ENCODE assay signal across 19 cellular contexts in genomic region chr2:104939570-104940235, GRCh38.
A peak's percentile ranks its signal among the peaks of the same experiment; 100 is the strongest.
DNase-seq lines count a peak whose midpoint lies in the region; ATAC-seq and TF ChIP-seq lines count a peak whose summit lies in the region.
"Had no signal": no experiment of that assay in that cellular context is flagged by ENCODE, and none has a peak within 500 bp of the region (broad histone marks: within the 10 kb centered on the region; RNA-seq: fewer than 3 reads in every experiment).

No MANE protein-coding gene starts in this region.

- peak overlapping the region; percentile 56 to 57 for H3K4me3 ChIP-seq in duodenal mucosa (ENCODE audit: low read depth in 1 of 2, low read length in 2 of 2)
- H3K4me3 ChIP-seq in liver (ENCODE audit: low read depth in 1 of 3, low read length in 3 of 3): peak overlapping the region in 2 of 3 donors; percentile 30 to 45
- no peak overlapping the region for H3K4me3 ChIP-seq in upper lobe of right lung
- H3K4me3 ChIP-seq: ascending aorta, gastrocnemius medialis had no signal

- no peak for TF ChIP-seq RAD21 in liver (IDR thresholded peaks at IDR 0.05)

- H3K36me3 ChIP-seq in duodenal mucosa (ENCODE audit: control insufficient read depth in 1 of 2, insufficient read depth in 2 of 2, low read length in 2 of 2) (no peaks in the 10 kb centered on the region), liver (ENCODE audit: control insufficient read depth in 4 of 4, insufficient read depth in 3 of 4, low read depth in 1 of 4, low read length in 3 of 4) (no peaks in the 10 kb centered on the region), upper lobe of right lung (no peaks in the 10 kb centered on the region)
- H3K36me3 ChIP-seq: ascending aorta, gastrocnemius medialis had no signal

- no peak overlapping the region for H3K23ac ChIP-seq in H9 (ENCODE audit: insufficient read length, low read depth, low read length)

- no peak overlapping the region for H3K4me2 ChIP-seq in H9 (ENCODE audit: insufficient read depth, insufficient read length, low read length)

- H3K27me3 ChIP-seq in H9 (ENCODE audit: insufficient read depth, low read length) (no peaks in the 10 kb centered on the region), duodenal mucosa (ENCODE audit: control insufficient read depth in 1 of 2, insufficient read depth in 2 of 2, low read length in 2 of 2) (no peaks in the 10 kb centered on the region), liver (ENCODE audit: control insufficient read depth in 4 of 4, insufficient read depth in 4 of 4, low read length in 3 of 4) (no peaks in the 10 kb centered on the region), upper lobe of right lung (no peaks in the 10 kb centered on the region)
- H3K27me3 ChIP-seq: ascending aorta had no signal

- intact Hi-C loops in upper lobe of right lung (cut with DNase I): no loop called here

- H3K4me1 Mint-ChIP-seq in H9: peaks cover 9 to 11% of the 10 kb centered on the region in 2 experiments
- H3K4me1 Mint-ChIP-seq: activated naive CD4-positive, alpha-beta T cell treated with anti-CD3 and anti-CD28 coated beads, Interleukin-2, amount 10 ng/mL, durations not matched to agents 7 days and 5 days had no signal

- H2BK15ac ChIP-seq in H9 (ENCODE audit: low read depth, low read length): no peak overlapping the region

- no peak overlapping the region for H3K18ac ChIP-seq in H9 (ENCODE audit: insufficient read length, low read depth, low read length)

- H3K79me1 ChIP-seq in H9 (ENCODE audit: insufficient read depth, low read depth, low read length, poor library complexity, severe bottlenecking): no peaks in the 10 kb centered on the region

- TF ChIP-seq CTCF in H9 (conservative IDR thresholded peaks at IDR 0.05) (no peak), liver (IDR thresholded peaks at IDR 0.05; ENCODE audit: low read depth, low read length, missing input control) (no peak), upper lobe of right lung (IDR thresholded peaks at IDR 0.05) (no peak)

- no peak overlapping the region for H4K8ac ChIP-seq in H9 (replicated peaks; ENCODE audit: insufficient read length, low read depth, low read length)

- no peak overlapping the region for H4K5ac ChIP-seq in H9 (ENCODE audit: insufficient read length, low read depth, low read length)

- H3K4me1 ChIP-seq in H9 (ENCODE audit: insufficient read depth, low read length) (no peaks in the 10 kb centered on the region), duodenal mucosa (ENCODE audit: control insufficient read depth in 1 of 2, insufficient read depth in 2 of 2, low read length in 2 of 2) (no peaks in the 10 kb centered on the region), liver (ENCODE audit: control insufficient read depth in 4 of 4, insufficient read depth in 4 of 4, low read length in 3 of 4) (peaks cover 0 to 7% (median 3%) of the 10 kb centered on the region in 4 donors), upper lobe of right lung (no peaks in the 10 kb centered on the region)
- H3K4me1 ChIP-seq: ascending aorta, gastrocnemius medialis had no signal

- H4K91ac ChIP-seq in H9 (ENCODE audit: insufficient read length, low read depth, low read length): no peak overlapping the region

- no peaks in the 10 kb centered on the region for H3K36me3 Mint-ChIP-seq in H9 (ENCODE audit: insufficient read depth in 1 of 3, low read depth in 3 of 3)
- H3K36me3 Mint-ChIP-seq: activated naive CD4-positive, alpha-beta T cell treated with anti-CD3 and anti-CD28 coated beads, Interleukin-2, amount 10 ng/mL, durations not matched to agents 7 days and 5 days had no signal

- H3K9me3 ChIP-seq in H9 (ENCODE audit: control insufficient read depth, low read depth, low read length) (no peaks in the 10 kb centered on the region), duodenal mucosa (ENCODE audit: control insufficient read depth in 1 of 2, low read length in 2 of 2) (no peaks in the 10 kb centered on the region), liver (ENCODE audit: control insufficient read depth in 4 of 4, low read length in 3 of 4) (no peaks in the 10 kb centered on the region), upper lobe of right lung (no peaks in the 10 kb centered on the region)
- H3K9me3 ChIP-seq: ascending aorta, gastrocnemius medialis had no signal

- peak overlapping the region; percentile 9 for H2AFZ ChIP-seq in H9 (ENCODE audit: low read length)

- no peak overlapping the region for H2BK12ac ChIP-seq in H9 (ENCODE audit: insufficient read length, low read depth, low read length)

- ATAC-seq in upper lobe of right lung (peak; percentile 71), GM21381 (IDR thresholded peaks at IDR 0.05; ENCODE audit: unreplicated experiment) (no peak), HG02870 (IDR thresholded peaks at IDR 0.05; ENCODE audit: unreplicated experiment) (no peak)
- ATAC-seq: gastrocnemius medialis had no signal

- no CpG with 5 or more reads among the region's 12 CpGs for WGBS in H9 (ENCODE audit: extremely low coverage, insufficient read length, low lambda C conversion rate)
- WGBS in liver: 55% methylated on average over 12 of the region's 12 CpGs

- no peaks in the 10 kb centered on the region; the same call in 1 of the 2 replicates for H3K27me3 Mint-ChIP-seq in H9 (ENCODE audit: low read depth)

- H3K4ac ChIP-seq in H9 (ENCODE audit: low read depth, low read length): no peak overlapping the region

- no peaks in the 10 kb centered on the region for H4K20me1 ChIP-seq in H9 (ENCODE audit: control insufficient read depth, insufficient read depth, insufficient read length)

- no peak overlapping the region for H3K56ac ChIP-seq in H9 (ENCODE audit: insufficient read length, low read depth, low read length)

- no peak overlapping the region for H3K27ac ChIP-seq in H9 (ENCODE audit: insufficient read length, low read depth, low read length)
- H3K27ac ChIP-seq in duodenal mucosa (ENCODE audit: low read depth, low read length): no peak overlapping the region
- no peak overlapping the region for H3K27ac ChIP-seq in liver (ENCODE audit: low read depth in 1 of 2, low read length in 2 of 2)
- H3K27ac ChIP-seq in upper lobe of right lung: no peak overlapping the region
- H3K27ac ChIP-seq: ascending aorta, RWPE1 had no signal

- no peak overlapping the region for H3K14ac ChIP-seq in H9 (ENCODE audit: insufficient read depth, low read length)

- no peak overlapping the region for H2BK5ac ChIP-seq in H9 (ENCODE audit: insufficient read length, low read length)

- H3T11ph ChIP-seq in H9 (ENCODE audit: low read length): no peak overlapping the region

- no peak overlapping the region for H2AK5ac ChIP-seq in H9 (ENCODE audit: insufficient read length, low read length)

- no peak overlapping the region for H2BK20ac ChIP-seq in H9 (ENCODE audit: low read depth, low read length, poor library complexity, severe bottlenecking)

- no peak overlapping the region for H3K27ac Mint-ChIP-seq in H9
- H3K27ac Mint-ChIP-seq: activated naive CD4-positive, alpha-beta T cell treated with anti-CD3 and anti-CD28 coated beads, Interleukin-2, amount 10 ng/mL, durations not matched to agents 7 days and 5 days had no signal

- no peaks in the 10 kb centered on the region for H3K9me3 Mint-ChIP-seq in H9
- H3K9me3 Mint-ChIP-seq: activated naive CD4-positive, alpha-beta T cell treated with anti-CD3 and anti-CD28 coated beads, Interleukin-2, amount 10 ng/mL, durations not matched to agents 7 days and 5 days had no signal

- no peaks in the 10 kb centered on the region for H3K79me2 ChIP-seq in H9 (ENCODE audit: insufficient read depth, low read length)

- DNase-seq in H9: no peak
- no peak for DNase-seq in upper lobe of right lung
- DNase-seq in effector CD8-positive, alpha-beta T cell (lab: John Stamatoyannopoulos, UW): no peak
- DNase-seq: activated CD4-positive, alpha-beta T cell treated with anti-CD3 and anti-CD28 coated beads, Interleukin-2, amount 50 U/mL, for 4 hours; activated naive CD4-positive, alpha-beta T cell treated with anti-CD3 and anti-CD28 coated beads, Interleukin-2, amount 10 ng/mL, durations not matched to agents 7 days and 5 days; activated T-cell treated with anti-CD3 and anti-CD28 coated beads, Interleukin-2, amount 50 U/mL, for 1 hour; C1 segment of cervical spinal cord; DMS79; gastrocnemius medialis; NCI-H1694; NK-92 treated with Interleukin-12 subunit alpha and Interleukin-12 subunit beta, amount 100 ng/mL, for 24 hours; stimulated activated CD4-positive, alpha-beta T cell treated with anti-CD3 and anti-CD28 coated beads, Interleukin-4, amount 100 ng/mL, for 1 hour; substantia nigra had no signal

- no peak overlapping the region for H3K4me3 Mint-ChIP-seq in H9
- H3K4me3 Mint-ChIP-seq: activated naive CD4-positive, alpha-beta T cell treated with anti-CD3 and anti-CD28 coated beads, Interleukin-2, amount 10 ng/mL, durations not matched to agents 7 days and 5 days had no signal

- no peak overlapping the region for H2BK120ac ChIP-seq in H9 (ENCODE audit: low read depth, low read length, poor library complexity, severe bottlenecking)

- H3K9ac ChIP-seq in H9 (ENCODE audit: extremely low read depth, insufficient read length, low read length) (no peak overlapping the region), duodenal mucosa (ENCODE audit: low read depth in 1 of 2, low read length in 2 of 2) (no peak overlapping the region), liver (ENCODE audit: low read depth in 1 of 2, low read length in 2 of 2) (no peak overlapping the region)

- H3K23me2 ChIP-seq in H9 (ENCODE audit: insufficient read length, low read depth, low read length, poor library complexity, severe bottlenecking): no peaks in the 10 kb centered on the region

TF ChIP-seq in liver, 16 proteins besides CTCF, POLR2A, EP300 and RAD21 (continues in another document):
- TF ChIP-seq FOXA1 (IDR thresholded peaks at IDR 0.05) (no peak), SP1 (IDR thresholded peaks at IDR 0.05) (no peak), HNF4G (IDR thresholded peaks at IDR 0.05) (no peak), ZBTB33 (IDR thresholded peaks at IDR 0.05) (no peak), EGR1 (IDR thresholded peaks at IDR 0.05; ENCODE audit: low read depth in 2 of 2) (no peak), NR2F2 (IDR thresholded peaks at IDR 0.05) (no peak), TAF1 (conservative IDR thresholded peaks at IDR 0.05) (no peak)
